Comparison of ENCODE assay signal across 15 cellular contexts in the genomic region with DNA sequence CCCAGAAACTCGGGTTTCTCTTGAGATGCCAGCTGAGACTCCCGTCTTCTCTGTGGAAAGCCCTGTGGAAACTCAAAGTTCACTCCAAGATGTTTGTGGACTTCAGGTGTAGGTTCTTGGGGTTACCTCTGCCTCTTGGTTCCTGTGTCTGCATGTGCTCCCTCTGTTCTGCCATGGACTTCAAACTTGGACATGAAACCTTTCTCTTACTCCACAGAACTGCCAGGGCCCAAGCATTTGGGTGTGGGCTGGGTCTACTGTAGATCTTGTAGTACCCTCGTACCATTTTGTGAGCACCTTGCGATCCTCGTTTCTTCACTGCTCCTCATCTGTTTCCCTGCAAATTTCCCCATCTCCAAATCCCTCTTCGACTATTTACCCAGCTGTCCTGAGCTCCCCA.
DNase-seq lines count a peak whose midpoint lies in the region; ATAC-seq and TF ChIP-seq lines count a peak whose summit lies in the region.
"Had no signal": no experiment of that assay in that cellular context is flagged by ENCODE, and none has a peak within 500 bp of the region (broad histone marks: within the 10 kb centered on the region; RNA-seq: fewer than 3 reads in every experiment).

No MANE protein-coding gene starts in this region.

- H2AFZ ChIP-seq in IMR-90 (replicated peaks; ENCODE audit: low read length, poor library complexity) (no peak overlapping the region), mesenchymal stem cell (ENCODE audit: low read depth, low read length) (no peak overlapping the region)

- CTCF ChIA-PET in activated CD4-positive, alpha-beta memory T cell treated with anti-CD3 and anti-CD28 coated beads for 36 hours (lab: Charles Lee), result interaction anchor here (1.3 to 9.3 kb wide), 6 partner anchors 12 to 378 kb away, joined by 4 to 128 read pairs (median 34); a partner anchor contains a TSS
- CTCF ChIA-PET in activated CD4-positive, alpha-beta memory T cell treated with anti-CD3 and anti-CD28 coated beads, Interleukin-2, amount 10 ng/mL, durations not matched to agents 7 days and 5 days (lab: Charles Lee), result interaction anchor here (0.6 to 7.2 kb wide), 9 partner anchors 10 to 379 kb away, joined by 3 to 78 read pairs (median 5); a partner anchor contains a TSS
- CTCF ChIA-PET in IMR-90 (lab: Yijun Ruan, JAX), result interaction anchor here (1.0 to 2.9 kb wide), 2 partner anchors 98 to 106 kb away, joined by 3 to 13 read pairs; a partner anchor contains a TSS

- H4K8ac ChIP-seq in IMR-90 (ENCODE audit: low read depth in 2 of 2, low read length in 2 of 2), result no peak overlapping the region
- H4K8ac ChIP-seq in mesenchymal stem cell (ENCODE audit: low read length), result no peak overlapping the region

- no peak for ATAC-seq in IMR-90 (ENCODE audit: low read depth)

- no peak overlapping the region for H3K23ac ChIP-seq in IMR-90 (ENCODE audit: low read depth, low read length)
- H3K23ac ChIP-seq in mesenchymal stem cell (ENCODE audit: low read length in 2 of 2), result no peak overlapping the region

- no peak overlapping the region for H4K5ac ChIP-seq in IMR-90 (ENCODE audit: low read depth, low read length)

- H2AK9ac ChIP-seq in IMR-90 (replicated peaks; ENCODE audit: low read depth, low read length, poor library complexity), result no peak overlapping the region

- H3K4ac ChIP-seq in IMR-90 (ENCODE audit: low read depth, low read length) (no peak overlapping the region), mesenchymal stem cell (ENCODE audit: low read depth in 1 of 2, low read length in 2 of 2) (no peak overlapping the region)

- no peak for TF ChIP-seq CTCF in IMR-90 (conservative IDR thresholded peaks at IDR 0.05; ENCODE audit: low read depth, low read length)
- no peak for TF ChIP-seq CTCF in thyroid gland (IDR thresholded peaks at IDR 0.05)

- no peak overlapping the region for H2AK5ac ChIP-seq in IMR-90 (ENCODE audit: low read depth, low read length)
- peak overlapping the region; percentile 55 for H2AK5ac ChIP-seq in mesenchymal stem cell (ENCODE audit: low read length, severe bottlenecking)

- 0 out of 3 replicates have a peak overlapping the region, but pooled peaks have one; percentile 5 for H2BK15ac ChIP-seq in IMR-90 (ENCODE audit: low read depth, low read length)
- H2BK15ac ChIP-seq in mesenchymal stem cell (ENCODE audit: low read depth, poor library complexity, severe bottlenecking), result no peak overlapping the region

- H4K91ac ChIP-seq in IMR-90 (ENCODE audit: insufficient read depth, low read depth, low read length) (no peak overlapping the region), mesenchymal stem cell (ENCODE audit: low read length) (no peak overlapping the region)

- H3K4me2 ChIP-seq in IMR-90 (ENCODE audit: low read depth, low read length) (no peak overlapping the region), mesenchymal stem cell (ENCODE audit: low read length, poor library complexity, severe bottlenecking) (no peak overlapping the region)

- peaks cover 14% of the 10 kb centered on the region for H3K4me1 ChIP-seq in IMR-90 (ENCODE audit: control insufficient read depth, insufficient read depth, low read length)
- peaks cover 24% of the 10 kb centered on the region for H3K4me1 ChIP-seq in mesenchymal stem cell (ENCODE audit: control insufficient read depth, insufficient read depth, low read depth, low read length)
- no peaks in the 10 kb centered on the region for H3K4me1 ChIP-seq in thyroid gland

- H2BK120ac ChIP-seq in IMR-90 (ENCODE audit: low read depth, low read length), result peak overlapping the region; percentile 1
- H2BK120ac ChIP-seq in mesenchymal stem cell (ENCODE audit: low read depth, low read length), result no peak overlapping the region

- H2BK20ac ChIP-seq in IMR-90 (ENCODE audit: low read depth, low read length), result peak overlapping the region; percentile 22; the same call in 1 of the 2 replicates

- H3K36me3 Mint-ChIP-seq in activated CD4-positive, alpha-beta memory T cell treated with anti-CD3 and anti-CD28 coated beads for 36 hours, result no peaks in the 10 kb centered on the region
- H3K36me3 Mint-ChIP-seq in activated CD4-positive, alpha-beta memory T cell treated with anti-CD3 and anti-CD28 coated beads, Interleukin-2, amount 10 ng/mL, durations not matched to agents 7 days and 5 days (ENCODE audit: low read depth), result no peaks in the 10 kb centered on the region

- intact Hi-C loops in activated CD4-positive, alpha-beta memory T cell treated with anti-CD3 and anti-CD28 coated beads for 36 hours (cut with micrococcal nuclease), result loop anchor here (2.0 to 5.0 kb wide), 2 partner anchors 107 to 201 kb away; a partner anchor contains a TSS
- intact Hi-C loops in IMR-90 (cut with micrococcal nuclease), result loop anchor here (2.0 kb wide), 1 partner anchor 131 kb away; no protein-coding TSS in a partner anchor
- intact Hi-C loops in thyroid gland (cut with DNase I), result loop anchor here (5.0 to 10.0 kb wide), 2 partner anchors 115 to 378 kb away; a partner anchor contains a TSS

- BruUV-seq in IMR-90 (replicated peaks; lab: Mats Ljungman, UMichigan), result no TSS peak

- no peak overlapping the region for H3K4me3 Mint-ChIP-seq in activated CD4-positive, alpha-beta memory T cell treated with anti-CD3 and anti-CD28 coated beads for 36 hours
- H3K4me3 Mint-ChIP-seq in activated CD4-positive, alpha-beta memory T cell treated with anti-CD3 and anti-CD28 coated beads, Interleukin-2, amount 10 ng/mL, durations not matched to agents 7 days and 5 days, result no peak overlapping the region
- H3K4me3 Mint-ChIP-seq: B cell; CD4-positive, alpha-beta memory T cell had no signal

- H3K9me3 ChIP-seq in IMR-90 (ENCODE audit: control insufficient read depth, insufficient read depth, low read length) (no peaks in the 10 kb centered on the region), mesenchymal stem cell (ENCODE audit: control insufficient read depth, low read length) (no peaks in the 10 kb centered on the region), thyroid gland (no peaks in the 10 kb centered on the region)

- POLR2A ChIA-PET in activated CD4-positive, alpha-beta memory T cell treated with anti-CD3 and anti-CD28 coated beads for 36 hours (lab: Charles Lee), result no interaction called here
- POLR2A ChIA-PET in activated CD4-positive, alpha-beta memory T cell treated with anti-CD3 and anti-CD28 coated beads, Interleukin-2, amount 10 ng/mL, durations not matched to agents 7 days and 5 days (lab: Charles Lee), result interaction anchor here (1.1 kb wide), 1 partner anchor 106 kb away, joined by 3 read pairs; no protein-coding TSS in a partner anchor
- POLR2A ChIA-PET in IMR-90 (lab: Charles Lee; ENCODE audit: unreplicated experiment), result no interaction called here

- H3K56ac ChIP-seq in IMR-90 (ENCODE audit: extremely low read depth, insufficient read depth, low read length), result no peak overlapping the region

- no peak for DNase-seq in activated CD4-positive, alpha-beta memory T cell treated with anti-CD3 and anti-CD28 coated beads for 36 hours
- no peak for DNase-seq in activated CD4-positive, alpha-beta memory T cell treated with anti-CD3 and anti-CD28 coated beads, Interleukin-2, amount 10 ng/mL, durations not matched to agents 7 days and 5 days
- DNase-seq in IMR-90 (no peak), mesenchymal stem cell (no peak), thyroid gland (no peak), GDM1 (lab: John Stamatoyannopoulos, UW) (no peak)
- DNase-seq: C1 segment of cervical spinal cord; Calu3; CD4-positive, alpha-beta memory T cell; COR-L47; DMS53; DMS79 treated with DMSO at 0.1 percent for 48 hours; H7 had no signal

- H3K9me1 ChIP-seq in IMR-90 (ENCODE audit: insufficient read depth, low read length), result peaks cover 26% of the 10 kb centered on the region

- H3K9me3 Mint-ChIP-seq in activated CD4-positive, alpha-beta memory T cell treated with anti-CD3 and anti-CD28 coated beads for 36 hours, result no peaks in the 10 kb centered on the region
- H3K9me3 Mint-ChIP-seq in activated CD4-positive, alpha-beta memory T cell treated with anti-CD3 and anti-CD28 coated beads, Interleukin-2, amount 10 ng/mL, durations not matched to agents 7 days and 5 days, result no peaks in the 10 kb centered on the region

- H3K27me3 ChIP-seq in IMR-90 (ENCODE audit: control insufficient read depth, insufficient read depth, low read length), result no peaks in the 10 kb centered on the region
- H3K27me3 ChIP-seq in mesenchymal stem cell (ENCODE audit: control insufficient read depth in 1 of 2, insufficient read depth in 1 of 2, low read length in 2 of 2), result peaks cover 0 to 12% of the 10 kb centered on the region in 2 experiments
- H3K27me3 ChIP-seq in thyroid gland, result no peaks in the 10 kb centered on the region

- in situ Hi-C loops in IMR-90 (cut with MboI; ENCODE audit: low sequenced_read_pairs), result loop anchor here (10.0 kb wide), 1 partner anchor 205 kb away; no protein-coding TSS in a partner anchor

- H3K4me1 Mint-ChIP-seq in activated CD4-positive, alpha-beta memory T cell treated with anti-CD3 and anti-CD28 coated beads for 36 hours (ENCODE audit: low read depth), result peaks cover 17% of the 10 kb centered on the region
- peaks cover 11% of the 10 kb centered on the region for H3K4me1 Mint-ChIP-seq in activated CD4-positive, alpha-beta memory T cell treated with anti-CD3 and anti-CD28 coated beads, Interleukin-2, amount 10 ng/mL, durations not matched to agents 7 days and 5 days

- H4K20me1 ChIP-seq in IMR-90 (ENCODE audit: insufficient read depth, low read length), result no peaks in the 10 kb centered on the region

- peak overlapping the region; percentile 14 for H3K27ac Mint-ChIP-seq in activated CD4-positive, alpha-beta memory T cell treated with anti-CD3 and anti-CD28 coated beads for 36 hours
- H3K27ac Mint-ChIP-seq in activated CD4-positive, alpha-beta memory T cell treated with anti-CD3 and anti-CD28 coated beads, Interleukin-2, amount 10 ng/mL, durations not matched to agents 7 days and 5 days, result no peak overlapping the region
- H3K27ac Mint-ChIP-seq: B cell had no signal

- H3K9ac ChIP-seq in IMR-90 (ENCODE audit: low read depth, low read length) (no peak overlapping the region), mesenchymal stem cell (ENCODE audit: low read length) (no peak overlapping the region)

- H3K36me3 ChIP-seq in IMR-90 (ENCODE audit: control insufficient read depth, insufficient read depth, low read length) (no peaks in the 10 kb centered on the region), mesenchymal stem cell (ENCODE audit: control insufficient read depth in 1 of 2, insufficient read depth in 2 of 2, low read depth in 1 of 2, low read length in 2 of 2) (no peaks in the 10 kb centered on the region), thyroid gland (no peaks in the 10 kb centered on the region)

- H3K27ac ChIP-seq in IMR-90 (ENCODE audit: insufficient read depth, low read length) (no peak overlapping the region), mesenchymal stem cell (ENCODE audit: low read length, poor library complexity, severe bottlenecking) (no peak overlapping the region), thyroid gland (no peak overlapping the region)
- H3K27ac ChIP-seq: 22Rv1 had no signal

- TF ChIP-seq POLR2A in IMR-90 (IDR thresholded peaks at IDR 0.05; ENCODE audit: low read depth, low read length) (no peak), thyroid gland (IDR thresholded peaks at IDR 0.05) (no peak)

- H3K79me1 ChIP-seq in IMR-90 (ENCODE audit: low read depth in 1 of 2, low read length in 2 of 2), result no peaks in the 10 kb centered on the region
- peaks cover 8% of the 10 kb centered on the region for H3K79me1 ChIP-seq in mesenchymal stem cell (replicated peaks; ENCODE audit: low read length, poor library complexity, severe bottlenecking)

- no peak overlapping the region for H3K4me3 ChIP-seq in IMR-90 (ENCODE audit: insufficient read depth, low read depth, low read length)
- H3K4me3 ChIP-seq in mesenchymal stem cell (ENCODE audit: insufficient read depth in 1 of 2, low read depth in 1 of 2, low read length in 2 of 2), result no peak overlapping the region
- no peak overlapping the region for H3K4me3 ChIP-seq in thyroid gland (replicated peaks in 1 of 3)

- no peak overlapping the region for H2BK12ac ChIP-seq in mesenchymal stem cell (ENCODE audit: low read length in 2 of 2)

- 80% methylated on average over 2 of the region's 6 CpGs; no CpG with 5 or more reads in 1 of the 2 experiments for WGBS in IMR-90 (ENCODE audit: extremely low coverage in 2 of 2, insufficient read length in 1 of 2), 2 experiments
- 98% methylated on average over 6 of the region's 6 CpGs for WGBS in mesenchymal stem cell
- 89 to 94% methylated on average over 6 of the region's 6 CpGs for WGBS in thyroid gland, 2 donors

- no peak overlapping the region for H3K18ac ChIP-seq in IMR-90 (ENCODE audit: low read depth, low read length)
- no peak overlapping the region for H3K18ac ChIP-seq in mesenchymal stem cell (ENCODE audit: low read depth in 1 of 2, low read length in 2 of 2)

- H2BK5ac ChIP-seq in IMR-90 (ENCODE audit: low read depth, low read length, poor library complexity, severe bottlenecking), result no peak overlapping the region
- no peak overlapping the region for H2BK5ac ChIP-seq in mesenchymal stem cell (ENCODE audit: low read depth, low read length, poor library complexity, severe bottlenecking)

- dilution Hi-C loops in IMR-90 (cut with HindIII; ENCODE audit: low sequenced_read_pairs, unreplicated experiment), result no loop called here

- H3K14ac ChIP-seq in IMR-90 (replicated peaks; ENCODE audit: low read depth, low read length) (no peak overlapping the region), mesenchymal stem cell (ENCODE audit: low read length in 2 of 2) (no peak overlapping the region)

- TF ChIP-seq RAD21 in IMR-90 (IDR thresholded peaks at IDR 0.05; ENCODE audit: low read length), result no peak

- no peaks in the 10 kb centered on the region for H3K27me3 Mint-ChIP-seq in activated CD4-positive, alpha-beta memory T cell treated with anti-CD3 and anti-CD28 coated beads for 36 hours
- H3K27me3 Mint-ChIP-seq in activated CD4-positive, alpha-beta memory T cell treated with anti-CD3 and anti-CD28 coated beads, Interleukin-2, amount 10 ng/mL, durations not matched to agents 7 days and 5 days, result no peaks in the 10 kb centered on the region
- H3K27me3 Mint-ChIP-seq: B cell; CD4-positive, alpha-beta memory T cell had no signal
